Comparison of ENCODE assay signal across 1 cellular context in the genomic region with DNA sequence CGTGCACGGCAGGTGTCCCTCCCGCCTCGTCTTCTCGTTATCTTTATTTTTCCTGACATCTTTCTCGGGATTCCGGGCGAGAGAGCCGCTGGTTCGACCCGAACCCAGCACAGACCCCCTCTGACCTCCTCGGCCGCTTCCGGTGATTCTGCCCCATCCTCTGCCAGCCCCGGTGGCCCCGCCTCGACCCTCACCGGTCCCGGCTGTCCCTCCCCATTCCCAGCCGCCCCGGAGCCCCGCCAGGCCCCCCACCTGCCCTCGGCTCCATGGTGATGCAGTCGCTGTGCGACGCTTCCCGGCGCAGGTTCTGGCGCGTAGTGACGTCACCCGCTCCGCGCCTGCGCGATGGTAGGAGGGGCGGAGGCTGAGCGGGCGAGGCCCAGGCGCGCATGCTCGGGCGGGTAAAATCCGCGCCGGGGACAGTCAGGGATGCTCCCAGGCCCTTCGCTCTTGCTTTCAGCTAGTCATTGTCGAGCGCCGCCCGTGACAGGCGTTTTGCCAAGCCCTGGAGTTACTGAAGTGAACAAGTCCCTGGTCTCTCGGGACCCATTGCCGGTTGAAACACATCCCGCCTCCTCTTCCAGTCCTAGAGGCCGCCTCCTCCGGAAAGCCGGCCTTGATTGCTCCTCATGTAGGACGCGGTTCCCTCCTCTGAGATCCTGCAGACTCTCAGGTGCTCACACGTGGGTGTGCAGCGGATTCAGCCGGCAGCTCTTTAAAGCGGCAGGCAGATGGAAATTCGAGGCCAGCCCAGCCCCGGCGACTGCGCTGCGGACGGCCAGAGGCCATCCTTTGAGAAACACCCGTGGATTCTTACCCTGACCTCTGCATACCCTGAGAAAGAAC.
A peak's percentile ranks its signal among the peaks of the same experiment; 100 is the strongest.
TF ChIP-seq lines count a peak whose summit lies in the region.

A gene with protein sequence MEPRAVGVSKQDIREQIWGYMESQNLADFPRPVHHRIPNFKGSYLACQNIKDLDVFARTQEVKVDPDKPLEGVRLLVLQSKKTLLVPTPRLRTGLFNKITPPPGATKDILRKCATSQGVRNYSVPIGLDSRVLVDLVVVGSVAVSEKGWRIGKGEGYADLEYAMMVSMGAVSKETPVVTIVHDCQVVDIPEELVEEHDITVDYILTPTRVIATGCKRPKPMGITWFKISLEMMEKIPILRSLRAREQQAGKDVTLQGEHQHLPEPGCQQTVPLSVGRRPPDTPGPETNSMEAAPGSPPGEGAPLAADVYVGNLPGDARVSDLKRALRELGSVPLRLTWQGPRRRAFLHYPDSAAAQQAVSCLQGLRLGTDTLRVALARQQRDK (minus strand): TSS at position 319 of the 846 bp plus-strand sequence. CDS start 51 bp downstream, at position 268.

TF ChIP-seq in HepG2, 621 proteins besides CTCF, POLR2A, EP300 and RAD21 (continued from another document and continues in another):
- TF ChIP-seq, protein P1, sequence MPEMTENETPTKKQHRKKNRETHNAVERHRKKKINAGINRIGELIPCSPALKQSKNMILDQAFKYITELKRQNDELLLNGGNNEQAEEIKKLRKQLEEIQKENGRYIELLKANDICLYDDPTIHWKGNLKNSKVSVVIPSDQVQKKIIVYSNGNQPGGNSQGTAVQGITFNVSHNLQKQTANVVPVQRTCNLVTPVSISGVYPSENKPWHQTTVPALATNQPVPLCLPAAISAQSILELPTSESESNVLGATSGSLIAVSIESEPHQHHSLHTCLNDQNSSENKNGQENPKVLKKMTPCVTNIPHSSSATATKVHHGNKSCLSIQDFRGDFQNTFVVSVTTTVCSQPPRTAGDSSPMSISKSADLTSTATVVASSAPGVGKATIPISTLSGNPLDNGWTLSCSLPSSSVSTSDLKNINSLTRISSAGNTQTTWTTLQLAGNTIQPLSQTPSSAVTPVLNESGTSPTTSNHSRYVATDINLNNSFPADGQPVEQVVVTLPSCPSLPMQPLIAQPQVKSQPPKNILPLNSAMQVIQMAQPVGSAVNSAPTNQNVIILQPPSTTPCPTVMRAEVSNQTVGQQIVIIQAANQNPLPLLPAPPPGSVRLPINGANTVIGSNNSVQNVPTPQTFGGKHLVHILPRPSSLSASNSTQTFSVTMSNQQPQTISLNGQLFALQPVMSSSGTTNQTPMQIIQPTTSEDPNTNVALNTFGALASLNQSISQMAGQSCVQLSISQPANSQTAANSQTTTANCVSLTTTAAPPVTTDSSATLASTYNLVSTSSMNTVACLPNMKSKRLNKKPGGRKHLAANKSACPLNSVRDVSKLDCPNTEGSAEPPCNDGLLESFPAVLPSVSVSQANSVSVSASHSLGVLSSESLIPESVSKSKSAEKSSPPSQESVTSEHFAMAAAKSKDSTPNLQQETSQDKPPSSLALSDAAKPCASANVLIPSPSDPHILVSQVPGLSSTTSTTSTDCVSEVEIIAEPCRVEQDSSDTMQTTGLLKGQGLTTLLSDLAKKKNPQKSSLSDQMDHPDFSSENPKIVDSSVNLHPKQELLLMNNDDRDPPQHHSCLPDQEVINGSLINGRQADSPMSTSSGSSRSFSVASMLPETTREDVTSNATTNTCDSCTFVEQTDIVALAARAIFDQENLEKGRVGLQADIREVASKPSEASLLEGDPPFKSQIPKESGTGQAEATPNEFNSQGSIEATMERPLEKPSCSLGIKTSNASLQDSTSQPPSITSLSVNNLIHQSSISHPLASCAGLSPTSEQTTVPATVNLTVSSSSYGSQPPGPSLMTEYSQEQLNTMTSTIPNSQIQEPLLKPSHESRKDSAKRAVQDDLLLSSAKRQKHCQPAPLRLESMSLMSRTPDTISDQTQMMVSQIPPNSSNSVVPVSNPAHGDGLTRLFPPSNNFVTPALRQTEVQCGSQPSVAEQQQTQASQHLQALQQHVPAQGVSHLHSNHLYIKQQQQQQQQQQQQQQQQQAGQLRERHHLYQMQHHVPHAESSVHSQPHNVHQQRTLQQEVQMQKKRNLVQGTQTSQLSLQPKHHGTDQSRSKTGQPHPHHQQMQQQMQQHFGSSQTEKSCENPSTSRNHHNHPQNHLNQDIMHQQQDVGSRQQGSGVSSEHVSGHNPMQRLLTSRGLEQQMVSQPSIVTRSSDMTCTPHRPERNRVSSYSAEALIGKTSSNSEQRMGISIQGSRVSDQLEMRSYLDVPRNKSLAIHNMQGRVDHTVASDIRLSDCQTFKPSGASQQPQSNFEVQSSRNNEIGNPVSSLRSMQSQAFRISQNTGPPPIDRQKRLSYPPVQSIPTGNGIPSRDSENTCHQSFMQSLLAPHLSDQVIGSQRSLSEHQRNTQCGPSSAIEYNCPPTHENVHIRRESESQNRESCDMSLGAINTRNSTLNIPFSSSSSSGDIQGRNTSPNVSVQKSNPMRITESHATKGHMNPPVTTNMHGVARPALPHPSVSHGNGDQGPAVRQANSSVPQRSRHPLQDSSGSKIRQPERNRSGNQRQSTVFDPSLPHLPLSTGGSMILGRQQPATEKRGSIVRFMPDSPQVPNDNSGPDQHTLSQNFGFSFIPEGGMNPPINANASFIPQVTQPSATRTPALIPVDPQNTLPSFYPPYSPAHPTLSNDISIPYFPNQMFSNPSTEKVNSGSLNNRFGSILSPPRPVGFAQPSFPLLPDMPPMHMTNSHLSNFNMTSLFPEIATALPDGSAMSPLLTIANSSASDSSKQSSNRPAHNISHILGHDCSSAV (CRISPR knock-in tag; IDR thresholded peaks at IDR 0.05; ENCODE audit: borderline replicate concordance): 0 out of 2 replicates have a peak, but pooled peaks have one; percentile 85
- TF ChIP-seq DR1 (CRISPR knock-in tag; IDR thresholded peaks at IDR 0.05) (peak; percentile 87), TAF1 (CRISPR knock-in tag; IDR thresholded peaks at IDR 0.05) (peak; percentile 79), NR2F1 (CRISPR knock-in tag; IDR thresholded peaks at IDR 0.05) (no peak), ZNF891 (CRISPR knock-in tag; IDR thresholded peaks at IDR 0.05) (peak; percentile 43; the same call in 1 of the 2 replicates), ZNF337 (CRISPR knock-in tag; IDR thresholded peaks at IDR 0.05; ENCODE audit: borderline replicate concordance, low read depth) (peak; percentile 81; the same call in 1 of the 2 replicates), ZNF547 (CRISPR knock-in tag; IDR thresholded peaks at IDR 0.05) (peak; percentile 90; the same call in 1 of the 2 replicates), ZNF136 (CRISPR knock-in tag; IDR thresholded peaks at IDR 0.05; ENCODE audit: low read depth) (0 out of 2 replicates have a peak, but pooled peaks have one; percentile 85), ZNF256 (CRISPR knock-in tag; conservative IDR thresholded peaks at IDR 0.05) (no peak), PPARG (CRISPR knock-in tag; conservative IDR thresholded peaks at IDR 0.05) (0 out of 2 replicates have a peak, but pooled peaks have one; percentile 26), PHB2 (IDR thresholded peaks at IDR 0.05; ENCODE audit: partially characterized antibody) (no peak), ZNF350 (CRISPR knock-in tag; IDR thresholded peaks at IDR 0.05; ENCODE audit: borderline replicate concordance, low read depth) (peak; percentile 72; the same call in 1 of the 2 replicates), ZMYM2 (CRISPR knock-in tag; IDR thresholded peaks at IDR 0.05) (no peak), ZNF720 (CRISPR knock-in tag; IDR thresholded peaks at IDR 0.05) (no peak), MXD4 (CRISPR knock-in tag; IDR thresholded peaks at IDR 0.05) (peak; percentile 78; the same call in 1 of the 2 replicates), ZNF230 (CRISPR knock-in tag; IDR thresholded peaks at IDR 0.05) (peak; percentile 81), ZNF292 (CRISPR knock-in tag; IDR thresholded peaks at IDR 0.05; ENCODE audit: borderline replicate concordance, low read depth) (no peak), TBX2 (CRISPR knock-in tag; IDR thresholded peaks at IDR 0.05; ENCODE audit: borderline replicate concordance) (peak; percentile 72; the same call in 1 of the 2 replicates), MIXL1 (CRISPR knock-in tag; IDR thresholded peaks at IDR 0.05) (no peak)
- TF ChIP-seq, protein P2, sequence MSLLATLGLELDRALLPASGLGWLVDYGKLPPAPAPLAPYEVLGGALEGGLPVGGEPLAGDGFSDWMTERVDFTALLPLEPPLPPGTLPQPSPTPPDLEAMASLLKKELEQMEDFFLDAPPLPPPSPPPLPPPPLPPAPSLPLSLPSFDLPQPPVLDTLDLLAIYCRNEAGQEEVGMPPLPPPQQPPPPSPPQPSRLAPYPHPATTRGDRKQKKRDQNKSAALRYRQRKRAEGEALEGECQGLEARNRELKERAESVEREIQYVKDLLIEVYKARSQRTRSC (CRISPR knock-in tag; IDR thresholded peaks at IDR 0.05; ENCODE audit: low read depth): 0 out of 2 replicates have a peak, but pooled peaks have one; percentile 79
- TF ChIP-seq, protein P3, sequence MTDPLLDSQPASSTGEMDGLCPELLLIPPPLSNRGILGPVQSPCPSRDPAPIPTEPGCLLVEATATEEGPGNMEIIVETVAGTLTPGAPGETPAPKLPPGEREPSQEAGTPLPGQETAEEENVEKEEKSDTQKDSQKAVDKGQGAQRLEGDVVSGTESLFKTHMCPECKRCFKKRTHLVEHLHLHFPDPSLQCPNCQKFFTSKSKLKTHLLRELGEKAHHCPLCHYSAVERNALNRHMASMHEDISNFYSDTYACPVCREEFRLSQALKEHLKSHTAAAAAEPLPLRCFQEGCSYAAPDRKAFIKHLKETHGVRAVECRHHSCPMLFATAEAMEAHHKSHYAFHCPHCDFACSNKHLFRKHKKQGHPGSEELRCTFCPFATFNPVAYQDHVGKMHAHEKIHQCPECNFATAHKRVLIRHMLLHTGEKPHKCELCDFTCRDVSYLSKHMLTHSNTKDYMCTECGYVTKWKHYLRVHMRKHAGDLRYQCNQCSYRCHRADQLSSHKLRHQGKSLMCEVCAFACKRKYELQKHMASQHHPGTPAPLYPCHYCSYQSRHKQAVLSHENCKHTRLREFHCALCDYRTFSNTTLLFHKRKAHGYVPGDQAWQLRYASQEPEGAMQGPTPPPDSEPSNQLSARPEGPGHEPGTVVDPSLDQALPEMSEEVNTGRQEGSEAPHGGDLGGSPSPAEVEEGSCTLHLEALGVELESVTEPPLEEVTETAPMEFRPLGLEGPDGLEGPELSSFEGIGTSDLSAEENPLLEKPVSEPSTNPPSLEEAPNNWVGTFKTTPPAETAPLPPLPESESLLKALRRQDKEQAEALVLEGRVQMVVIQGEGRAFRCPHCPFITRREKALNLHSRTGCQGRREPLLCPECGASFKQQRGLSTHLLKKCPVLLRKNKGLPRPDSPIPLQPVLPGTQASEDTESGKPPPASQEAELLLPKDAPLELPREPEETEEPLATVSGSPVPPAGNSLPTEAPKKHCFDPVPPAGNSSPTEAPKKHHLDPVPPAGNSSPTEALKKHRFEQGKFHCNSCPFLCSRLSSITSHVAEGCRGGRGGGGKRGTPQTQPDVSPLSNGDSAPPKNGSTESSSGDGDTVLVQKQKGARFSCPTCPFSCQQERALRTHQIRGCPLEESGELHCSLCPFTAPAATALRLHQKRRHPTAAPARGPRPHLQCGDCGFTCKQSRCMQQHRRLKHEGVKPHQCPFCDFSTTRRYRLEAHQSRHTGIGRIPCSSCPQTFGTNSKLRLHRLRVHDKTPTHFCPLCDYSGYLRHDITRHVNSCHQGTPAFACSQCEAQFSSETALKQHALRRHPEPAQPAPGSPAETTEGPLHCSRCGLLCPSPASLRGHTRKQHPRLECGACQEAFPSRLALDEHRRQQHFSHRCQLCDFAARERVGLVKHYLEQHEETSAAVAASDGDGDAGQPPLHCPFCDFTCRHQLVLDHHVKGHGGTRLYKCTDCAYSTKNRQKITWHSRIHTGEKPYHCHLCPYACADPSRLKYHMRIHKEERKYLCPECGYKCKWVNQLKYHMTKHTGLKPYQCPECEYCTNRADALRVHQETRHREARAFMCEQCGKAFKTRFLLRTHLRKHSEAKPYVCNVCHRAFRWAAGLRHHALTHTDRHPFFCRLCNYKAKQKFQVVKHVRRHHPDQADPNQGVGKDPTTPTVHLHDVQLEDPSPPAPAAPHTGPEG (CRISPR knock-in tag; IDR thresholded peaks at IDR 0.05): peak; percentile 92
- TF ChIP-seq, protein P4, sequence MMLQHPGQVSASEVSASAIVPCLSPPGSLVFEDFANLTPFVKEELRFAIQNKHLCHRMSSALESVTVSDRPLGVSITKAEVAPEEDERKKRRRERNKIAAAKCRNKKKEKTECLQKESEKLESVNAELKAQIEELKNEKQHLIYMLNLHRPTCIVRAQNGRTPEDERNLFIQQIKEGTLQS (CRISPR knock-in tag; IDR thresholded peaks at IDR 0.05): no peak
- TF ChIP-seq, protein P5, sequence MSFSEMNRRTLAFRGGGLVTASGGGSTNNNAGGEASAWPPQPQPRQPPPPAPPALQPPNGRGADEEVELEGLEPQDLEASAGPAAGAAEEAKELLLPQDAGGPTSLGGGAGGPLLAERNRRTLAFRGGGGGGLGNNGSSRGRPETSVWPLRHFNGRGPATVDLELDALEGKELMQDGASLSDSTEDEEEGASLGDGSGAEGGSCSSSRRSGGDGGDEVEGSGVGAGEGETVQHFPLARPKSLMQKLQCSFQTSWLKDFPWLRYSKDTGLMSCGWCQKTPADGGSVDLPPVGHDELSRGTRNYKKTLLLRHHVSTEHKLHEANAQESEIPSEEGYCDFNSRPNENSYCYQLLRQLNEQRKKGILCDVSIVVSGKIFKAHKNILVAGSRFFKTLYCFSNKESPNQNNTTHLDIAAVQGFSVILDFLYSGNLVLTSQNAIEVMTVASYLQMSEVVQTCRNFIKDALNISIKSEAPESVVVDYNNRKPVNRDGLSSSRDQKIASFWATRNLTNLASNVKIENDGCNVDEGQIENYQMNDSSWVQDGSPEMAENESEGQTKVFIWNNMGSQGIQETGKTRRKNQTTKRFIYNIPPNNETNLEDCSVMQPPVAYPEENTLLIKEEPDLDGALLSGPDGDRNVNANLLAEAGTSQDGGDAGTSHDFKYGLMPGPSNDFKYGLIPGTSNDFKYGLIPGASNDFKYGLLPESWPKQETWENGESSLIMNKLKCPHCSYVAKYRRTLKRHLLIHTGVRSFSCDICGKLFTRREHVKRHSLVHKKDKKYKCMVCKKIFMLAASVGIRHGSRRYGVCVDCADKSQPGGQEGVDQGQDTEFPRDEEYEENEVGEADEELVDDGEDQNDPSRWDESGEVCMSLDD (CRISPR knock-in tag; IDR thresholded peaks at IDR 0.05; ENCODE audit: borderline replicate concordance): no peak
- TF ChIP-seq, protein P6, sequence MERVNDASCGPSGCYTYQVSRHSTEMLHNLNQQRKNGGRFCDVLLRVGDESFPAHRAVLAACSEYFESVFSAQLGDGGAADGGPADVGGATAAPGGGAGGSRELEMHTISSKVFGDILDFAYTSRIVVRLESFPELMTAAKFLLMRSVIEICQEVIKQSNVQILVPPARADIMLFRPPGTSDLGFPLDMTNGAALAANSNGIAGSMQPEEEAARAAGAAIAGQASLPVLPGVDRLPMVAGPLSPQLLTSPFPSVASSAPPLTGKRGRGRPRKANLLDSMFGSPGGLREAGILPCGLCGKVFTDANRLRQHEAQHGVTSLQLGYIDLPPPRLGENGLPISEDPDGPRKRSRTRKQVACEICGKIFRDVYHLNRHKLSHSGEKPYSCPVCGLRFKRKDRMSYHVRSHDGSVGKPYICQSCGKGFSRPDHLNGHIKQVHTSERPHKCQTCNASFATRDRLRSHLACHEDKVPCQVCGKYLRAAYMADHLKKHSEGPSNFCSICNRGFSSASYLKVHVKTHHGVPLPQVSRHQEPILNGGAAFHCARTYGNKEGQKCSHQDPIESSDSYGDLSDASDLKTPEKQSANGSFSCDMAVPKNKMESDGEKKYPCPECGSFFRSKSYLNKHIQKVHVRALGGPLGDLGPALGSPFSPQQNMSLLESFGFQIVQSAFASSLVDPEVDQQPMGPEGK (CRISPR knock-in tag; IDR thresholded peaks at IDR 0.05): peak; percentile 97
